ENCODE assay signal across 8 cellular contexts in genomic region chr13:98466634-98467236, GRCh38.
A peak's percentile ranks its signal among the peaks of the same experiment; 100 is the strongest.
DNase-seq lines count a peak whose midpoint lies in the region; TF ChIP-seq lines count a peak whose summit lies in the region.

No MANE protein-coding gene starts in this region.

- peaks cover 13% of the 10 kb centered on the region for H3K4me1 ChIP-seq in SJCRH30

- H3K4me3 ChIP-seq in SJCRH30: no peak overlapping the region
- no peak overlapping the region for H3K4me3 ChIP-seq in cardiac fibroblast (replicated peaks in 1 of 2; ENCODE audit: low read depth in 2 of 2, low read length in 2 of 2)

- no peaks in the 10 kb centered on the region for H3K27me3 ChIP-seq in SJCRH30

- peaks cover 19% of the 10 kb centered on the region for H3K36me3 ChIP-seq in SJCRH30

- no peak overlapping the region for H3K27ac ChIP-seq in SJCRH30

- DNase-seq in AG20443 (ENCODE audit: low spot score) (peak; percentile 78), GM20000 (ENCODE audit: low spot score) (peak; percentile 49), SJCRH30 (peak; percentile 53 to 63), cardiac fibroblast (ENCODE audit: low read depth in 2 of 2) (peak; percentile 52 to 71), myocyte (ENCODE audit: low read depth) (peak; percentile 47), middle frontal gyrus (ENCODE audit: extremely low spot score, low spot score) (no peak), NCI-H446 treated with DMSO at 0.1 percent for 48 hours (lab: John Stamatoyannopoulos, UW) (no peak), DMS79 (lab: John Stamatoyannopoulos, UW) (no peak)

- TF ChIP-seq CTCF in GM20000 (IDR thresholded peaks at IDR 0.05; ENCODE audit: extremely low read depth, missing control alignments) (peak; percentile 60), cardiac fibroblast (IDR thresholded peaks at IDR 0.05; ENCODE audit: low read depth, low read length) (peak; percentile 82)

- no peaks in the 10 kb centered on the region for H3K9me3 ChIP-seq in SJCRH30 (replicated peaks)

Comparison
In these comparisons a context has a peak if more than half of its experiments do, and no peak if none do; other contexts are left out.
1. DNase-seq: peak in AG20443 (single experiment), GM20000 (single experiment), SJCRH30 (2 of 2), cardiac fibroblast (2 of 2) and myocyte (single experiment); none in middle frontal gyrus (single experiment), NCI-H446 treated with DMSO at 0.1 percent for 48 hours (single experiment) and DMS79 (single experiment).